In the genomic region with DNA sequence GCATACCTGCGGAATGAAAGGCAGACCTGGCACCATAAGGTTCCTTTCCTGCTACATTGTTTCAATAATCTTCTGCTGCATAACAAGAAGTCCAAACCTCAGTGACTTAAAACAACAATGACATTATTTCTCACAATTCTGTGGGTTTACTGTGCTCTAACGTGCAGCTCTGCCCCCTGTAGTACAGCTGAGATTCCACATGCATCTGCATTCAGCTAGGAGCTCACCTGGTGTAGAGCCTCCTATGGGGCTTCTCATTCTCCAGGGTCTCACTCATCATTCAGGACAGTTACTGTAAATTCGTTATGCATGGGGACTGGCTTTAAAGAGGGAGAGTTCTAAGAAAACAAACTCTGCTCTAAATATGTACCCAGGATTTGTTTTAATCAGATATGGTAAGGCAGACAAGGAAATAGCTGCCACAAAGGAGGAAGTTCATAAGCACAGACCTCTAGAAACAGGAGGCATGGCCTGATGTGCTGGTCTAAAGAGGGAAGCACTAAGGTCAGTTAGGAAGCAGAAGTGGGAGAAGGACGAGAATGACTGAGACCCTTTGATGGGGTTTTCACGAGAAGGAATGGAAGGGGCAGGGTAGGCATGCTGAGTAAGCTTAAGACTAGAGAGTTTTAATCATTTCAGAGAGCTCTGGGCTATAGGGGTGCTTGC, we compare ENCODE assay signal across 18 cellular contexts.
A peak's percentile ranks its signal among the peaks of the same experiment; 100 is the strongest.
DNase-seq lines count a peak whose midpoint lies in the region; ATAC-seq and TF ChIP-seq lines count a peak whose summit lies in the region.
"Had no signal": no experiment of that assay in that cellular context is flagged by ENCODE, and none has a peak within 500 bp of the region (broad histone marks: within the 10 kb centered on the region; RNA-seq: fewer than 3 reads in every experiment).

No MANE protein-coding gene starts in this region.

- H3K36me3 ChIP-seq in mucosa of descending colon (ENCODE audit: low read depth), result no peaks in the 10 kb centered on the region
- no peaks in the 10 kb centered on the region for H3K36me3 ChIP-seq in testis (ENCODE audit: low read depth, missing control alignments)
- H3K36me3 ChIP-seq: pancreas, tibial nerve had no signal

- no peaks in the 10 kb centered on the region for H3K9me3 ChIP-seq in mucosa of descending colon
- no peaks in the 10 kb centered on the region for H3K9me3 ChIP-seq in testis
- H3K9me3 ChIP-seq: pancreas, tibial nerve had no signal

- no peaks in the 10 kb centered on the region for H3K27me3 ChIP-seq in testis
- H3K27me3 ChIP-seq: pancreas, tibial nerve had no signal

- H3K4me1 ChIP-seq in mucosa of descending colon (ENCODE audit: low read depth), result no peaks in the 10 kb centered on the region
- H3K4me1 ChIP-seq in testis, result no peaks in the 10 kb centered on the region
- H3K4me1 ChIP-seq: pancreas, tibial nerve had no signal

- H3K27ac ChIP-seq in testis, result no peak overlapping the region
- H3K27ac ChIP-seq: pancreas, tibial nerve had no signal

- H3K4me3 ChIP-seq in LNCaP clone FGC (ENCODE audit: low read depth, low read length), result no peak overlapping the region
- no peak overlapping the region for H3K4me3 ChIP-seq in mucosa of descending colon
- no peak overlapping the region for H3K4me3 ChIP-seq in testis
- H3K4me3 ChIP-seq: pancreas, smooth muscle cell, tibial nerve had no signal

- intact Hi-C loops in mucosa of descending colon (cut with DNase I, micrococcal nuclease) (no loop called here), testis (cut with DNase I; ENCODE audit: low total_unique reads) (no loop called here)

- TF ChIP-seq CTCF in LNCaP clone FGC (IDR thresholded peaks at IDR 0.05; ENCODE audit: control insufficient read depth, extremely low read depth, insufficient read depth), result peak; percentile 36
- TF ChIP-seq CTCF in mucosa of descending colon (IDR thresholded peaks at IDR 0.05), result no peak
- TF ChIP-seq CTCF in testis (IDR thresholded peaks at IDR 0.05), result no peak

- TF ChIP-seq POLR2A in testis (IDR thresholded peaks at IDR 0.05), result no peak

- ATAC-seq in GM19351 (IDR thresholded peaks at IDR 0.05; ENCODE audit: unreplicated experiment), result peak; percentile 64
- peak; percentile 34 for ATAC-seq in mucosa of descending colon
- no peak for ATAC-seq in HG02885 (IDR thresholded peaks at IDR 0.05; ENCODE audit: poor library complexity, unreplicated experiment)
- ATAC-seq: left lobe of liver; pancreas; stimulated activated memory B cell treated with anti-CD40 and anti-IgM and Interleukin-4, amounts not matched to agents 10 μg/mL and 1 μg/mL and 100 μg/mL, for 72 hours had no signal

- DNase-seq in LNCaP clone FGC (ENCODE audit: low read depth) (peak; percentile 14), SKM-1 treated with dmso at 0.1 percent for 144 hours (lab: John Stamatoyannopoulos, UW; ENCODE audit: unreplicated experiment) (peak; percentile 79), mucosa of descending colon (no peak), NCI-H2081 (lab: John Stamatoyannopoulos, UW) (no peak), testis (no peak)
- DNase-seq in central memory CD4-positive, alpha-beta T cell, result no peak
- DNase-seq: activated CD4-positive, alpha-beta T cell treated with anti-CD3 and anti-CD28 coated beads, Interleukin-2, amount 10 ng/mL, durations not matched to agents 7 days and 5 days; activated naive CD4-positive, alpha-beta T cell treated with anti-CD3 and anti-CD28 coated beads, Interleukin-2, amount 10 ng/mL, durations not matched to agents 7 days and 5 days; DMS 273 treated with DMSO at 0.1 percent for 48 hours; NCI-H774; pancreas; T-helper 2 cell had no signal

- WGBS in testis, 2 donors, result 59 to 61% methylated on average over 5 of the region's 5 CpGs

Comparison
In these comparisons a context has a peak if more than half of its experiments do, and no peak if none do; other contexts are left out.
1. DNase-seq: peak in LNCaP clone FGC (single experiment) and SKM-1 treated with dmso at 0.1 percent for 144 hours (single experiment); none in mucosa of descending colon (0 of 3), central memory CD4-positive, alpha-beta T cell (single experiment), NCI-H2081 (0 of 2) and testis (single experiment).